In the genomic region with DNA sequence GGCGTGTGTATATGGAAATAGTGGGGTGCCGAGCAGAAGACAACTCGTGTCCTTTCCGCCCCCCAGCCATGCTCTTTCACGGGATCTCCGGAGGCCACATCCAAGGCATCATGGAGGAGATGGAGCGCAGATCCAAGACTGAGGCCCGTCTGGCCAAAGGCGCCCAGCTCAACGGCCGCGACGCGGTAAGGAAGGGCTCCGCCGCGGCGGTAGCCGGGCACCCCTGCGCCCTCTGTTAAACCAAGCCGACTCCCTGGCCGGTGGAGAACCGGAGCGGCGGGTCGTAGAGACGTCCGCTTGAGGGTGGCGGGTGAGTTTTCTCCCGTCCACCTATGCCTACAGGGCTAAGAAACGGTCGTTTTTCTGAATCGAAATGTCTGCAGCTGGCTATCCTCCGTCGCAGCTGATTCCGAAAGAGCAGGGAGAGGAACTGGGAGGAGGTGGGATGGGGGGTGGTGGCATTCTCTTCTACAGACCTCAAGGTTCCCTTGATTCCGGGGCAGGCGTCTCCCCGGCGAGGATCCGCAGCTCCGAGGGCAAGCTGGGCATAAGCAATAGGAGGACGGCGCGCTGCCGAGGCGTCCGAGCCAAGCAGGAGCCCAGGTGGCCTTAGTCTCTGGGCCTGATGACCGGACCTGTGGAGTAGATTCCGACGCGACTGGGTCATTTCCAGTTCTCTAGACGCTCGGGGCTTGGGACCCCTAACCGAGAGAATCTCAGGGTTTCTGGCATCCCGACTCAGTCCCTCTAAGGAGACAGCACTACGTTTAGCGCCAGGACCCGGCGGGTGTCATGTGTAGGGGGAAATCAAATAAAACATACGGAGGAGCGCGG, we compare ENCODE assay signal across 8 cellular contexts. TPM values are rescaled to one million over a fixed set of nuclear protein-coding genes. Genes with fewer than 3 reads are reported as not detected.
DNase-seq lines count a peak whose midpoint lies in the region; ATAC-seq and TF ChIP-seq lines count a peak whose summit lies in the region.

No MANE protein-coding gene starts in this region.

- DNase-seq in EL (peak; percentile 53), PC-9 (no peak), SW 1271 (lab: John Stamatoyannopoulos, UW) (no peak), Ammon's horn (ENCODE audit: low spot score) (no peak)

- peaks cover 14% of the 10 kb centered on the region for H3K4me1 ChIP-seq in PC-9 (replicated peaks; ENCODE audit: insufficient read depth)
- peaks cover 35% of the 10 kb centered on the region for H3K4me1 ChIP-seq in ectodermal cell (ENCODE audit: control insufficient read depth, insufficient read depth, low read length)

- H3K4me3 ChIP-seq in PC-9 = peak overlapping the region; percentile 78; the same call in 1 of the 2 replicates
- peak overlapping the region; percentile 8 for H3K4me3 ChIP-seq in ectodermal cell (ENCODE audit: insufficient read depth, low read depth, low read length)
- H3K4me3 ChIP-seq in neural cell (ENCODE audit: low read length) = peak overlapping the region; percentile 54

- no TSS peak for BruUV-seq in PC-9 (replicated peaks; lab: Mats Ljungman, UMichigan)

- H3K79me2 ChIP-seq in PC-9 (ENCODE audit: low read depth) (no peaks in the 10 kb centered on the region), neural cell (replicated peaks; ENCODE audit: insufficient read depth, low read length) (no peaks in the 10 kb centered on the region)

- H3K27me3 ChIP-seq in PC-9 (ENCODE audit: insufficient read depth, low read depth) = peaks cover 5% of the 10 kb centered on the region; the same call in 1 of the 2 replicates
- H3K27me3 ChIP-seq in ectodermal cell (ENCODE audit: control insufficient read depth, insufficient read depth, low read length, poor library complexity, severe bottlenecking) = peaks cover 100% of the 10 kb centered on the region
- H3K27me3 ChIP-seq in neural cell (ENCODE audit: insufficient read depth, low read depth, low read length) = peaks cover 97% of the 10 kb centered on the region

- H4K20me1 ChIP-seq in PC-9 (ENCODE audit: insufficient read depth) (no peaks in the 10 kb centered on the region), neural cell (ENCODE audit: insufficient read depth) (no peaks in the 10 kb centered on the region)

- no peak overlapping the region for H3K9ac ChIP-seq in neural cell (ENCODE audit: low read length)

- H3K36me3 ChIP-seq in PC-9 (ENCODE audit: low read depth) (no peaks in the 10 kb centered on the region), ectodermal cell (ENCODE audit: control insufficient read depth, insufficient read depth, low read length) (no peaks in the 10 kb centered on the region), neural cell (ENCODE audit: insufficient read depth, low read length) (no peaks in the 10 kb centered on the region)

- CTCF ChIA-PET in PC-9 (lab: Charles Lee) = interaction anchor here (0.6 kb wide), 1 partner anchor 401 kb away, joined by 5 read pairs; no protein-coding TSS in a partner anchor

- H3F3A ChIP-seq in PC-9 (ENCODE audit: insufficient read depth, low read depth) (no peaks in the 10 kb centered on the region), neural cell (ENCODE audit: insufficient read depth, low read length, poor library complexity, severe bottlenecking) (no peaks in the 10 kb centered on the region)

- TF ChIP-seq CTCF in PC-9 (conservative IDR thresholded peaks at IDR 0.05) (no peak), neural cell (IDR thresholded peaks at IDR 0.05; ENCODE audit: poor library complexity, severe bottlenecking) (no peak)

- H3K4me2 ChIP-seq in PC-9 (peak overlapping the region; percentile 99; the same call in 1 of the 2 replicates), neural cell (ENCODE audit: low read length) (no peak overlapping the region)

- H3K9me3 ChIP-seq in PC-9 (ENCODE audit: insufficient read depth, low read depth) (no peaks in the 10 kb centered on the region), ectodermal cell (ENCODE audit: control insufficient read depth, low read length) (no peaks in the 10 kb centered on the region), neural cell (ENCODE audit: low read length) (no peaks in the 10 kb centered on the region)

- intact Hi-C loops in PC-9 (cut with micrococcal nuclease; ENCODE audit: unreplicated experiment) = loop anchor here (5.0 to 10.0 kb wide), 2 partner anchors 226 to 357 kb away; no protein-coding TSS in a partner anchor

- POLR2A ChIA-PET in PC-9 (lab: Charles Lee; ENCODE audit: unreplicated experiment) = interaction anchor here (0.6 kb wide), 1 partner anchor 401 kb away, joined by 4 read pairs; no protein-coding TSS in a partner anchor

- no peak for TF ChIP-seq EP300 in neural cell (conservative IDR thresholded peaks at IDR 0.05; ENCODE audit: poor library complexity, severe bottlenecking)

- WGBS in ectodermal cell, 2 experiments = 1% methylated on average over 63 of the region's 63 CpGs

- TF ChIP-seq RAD21 in neural cell (conservative IDR thresholded peaks at IDR 0.05) = no peak

- H3K9me2 ChIP-seq in PC-9 (ENCODE audit: insufficient read depth) = no peaks in the 10 kb centered on the region
- no peaks in the 10 kb centered on the region for H3K9me2 ChIP-seq in neural cell (ENCODE audit: insufficient read depth, low read length)

- ATAC-seq in GM18517 (IDR thresholded peaks at IDR 0.05; ENCODE audit: unreplicated experiment) (no peak), HG03439 (IDR thresholded peaks at IDR 0.05; ENCODE audit: unreplicated experiment) (no peak)

- peak overlapping the region; percentile 94; the same call in 1 of the 2 replicates for H2AFZ ChIP-seq in PC-9
- H2AFZ ChIP-seq in neural cell (ENCODE audit: low read depth, low read length) = no peak overlapping the region

- H3K27ac ChIP-seq in PC-9 (no peak overlapping the region), ectodermal cell (ENCODE audit: insufficient read depth, low read depth, low read length, poor library complexity, severe bottlenecking) (no peak overlapping the region), neural cell (ENCODE audit: low read length) (no peak overlapping the region)

TF ChIP-seq in neural cell, 6 proteins besides CTCF, POLR2A, EP300 and RAD21:
- TF ChIP-seq MXI1 (conservative IDR thresholded peaks at IDR 0.05; ENCODE audit: poor library complexity, severe bottlenecking) (no peak), POLR2AphosphoS5 (IDR thresholded peaks at IDR 0.05) (peak; percentile 43), EZH2 (IDR thresholded peaks at IDR 0.05; ENCODE audit: borderline replicate concordance, insufficient read depth, low read length, poor library complexity, severe bottlenecking) (peak; percentile 100), TAF1 (IDR thresholded peaks at IDR 0.05; ENCODE audit: low read depth) (no peak), SMC3 (conservative IDR thresholded peaks at IDR 0.05; ENCODE audit: poor library complexity) (no peak)
- TF ChIP-seq, protein P1, sequence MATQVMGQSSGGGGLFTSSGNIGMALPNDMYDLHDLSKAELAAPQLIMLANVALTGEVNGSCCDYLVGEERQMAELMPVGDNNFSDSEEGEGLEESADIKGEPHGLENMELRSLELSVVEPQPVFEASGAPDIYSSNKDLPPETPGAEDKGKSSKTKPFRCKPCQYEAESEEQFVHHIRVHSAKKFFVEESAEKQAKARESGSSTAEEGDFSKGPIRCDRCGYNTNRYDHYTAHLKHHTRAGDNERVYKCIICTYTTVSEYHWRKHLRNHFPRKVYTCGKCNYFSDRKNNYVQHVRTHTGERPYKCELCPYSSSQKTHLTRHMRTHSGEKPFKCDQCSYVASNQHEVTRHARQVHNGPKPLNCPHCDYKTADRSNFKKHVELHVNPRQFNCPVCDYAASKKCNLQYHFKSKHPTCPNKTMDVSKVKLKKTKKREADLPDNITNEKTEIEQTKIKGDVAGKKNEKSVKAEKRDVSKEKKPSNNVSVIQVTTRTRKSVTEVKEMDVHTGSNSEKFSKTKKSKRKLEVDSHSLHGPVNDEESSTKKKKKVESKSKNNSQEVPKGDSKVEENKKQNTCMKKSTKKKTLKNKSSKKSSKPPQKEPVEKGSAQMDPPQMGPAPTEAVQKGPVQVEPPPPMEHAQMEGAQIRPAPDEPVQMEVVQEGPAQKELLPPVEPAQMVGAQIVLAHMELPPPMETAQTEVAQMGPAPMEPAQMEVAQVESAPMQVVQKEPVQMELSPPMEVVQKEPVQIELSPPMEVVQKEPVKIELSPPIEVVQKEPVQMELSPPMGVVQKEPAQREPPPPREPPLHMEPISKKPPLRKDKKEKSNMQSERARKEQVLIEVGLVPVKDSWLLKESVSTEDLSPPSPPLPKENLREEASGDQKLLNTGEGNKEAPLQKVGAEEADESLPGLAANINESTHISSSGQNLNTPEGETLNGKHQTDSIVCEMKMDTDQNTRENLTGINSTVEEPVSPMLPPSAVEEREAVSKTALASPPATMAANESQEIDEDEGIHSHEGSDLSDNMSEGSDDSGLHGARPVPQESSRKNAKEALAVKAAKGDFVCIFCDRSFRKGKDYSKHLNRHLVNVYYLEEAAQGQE (IDR thresholded peaks at IDR 0.05; ENCODE audit: borderline replicate concordance) = no peak

RNA-seq across cellular contexts. Expression of a gene that starts 0.9 kb away (rescaled TPM):
- 0.08 and 0.44 TPM in 2 replicates for total RNA-seq in PC-9 (2021)
- polyA plus RNA-seq in ectodermal cell (2013, experiment 1 of 4) = 0.09 TPM
- polyA plus RNA-seq in ectodermal cell (2013, experiment 2 of 4) = 0.07 TPM
- polyA plus RNA-seq in ectodermal cell (2013, experiment 3 of 4) = 0.32 TPM
- polyA plus RNA-seq in ectodermal cell (2013, experiment 4 of 4) = 0.24 TPM
- 0.37 and 1.3 TPM in 2 replicates for polyA plus RNA-seq in neural cell
- 0.69 and 2.2 TPM in 2 replicates for polyA minus RNA-seq in neural cell

RNA-seq across cellular contexts. Expression of a gene that starts 15.6 kb away (rescaled TPM):
- 6.0 and 9.5 TPM in 2 replicates for total RNA-seq in PC-9 (2021)
- 8.6 TPM for polyA plus RNA-seq in ectodermal cell (2013, experiment 1 of 4)
- 5.8 TPM for polyA plus RNA-seq in ectodermal cell (2013, experiment 2 of 4)
- polyA plus RNA-seq in ectodermal cell (2013, experiment 3 of 4) = 6.2 TPM
- polyA plus RNA-seq in ectodermal cell (2013, experiment 4 of 4) = 6.7 TPM
- polyA plus RNA-seq in neural cell = 1.1 and 2.6 TPM in 2 replicates
- polyA minus RNA-seq in neural cell = not detected in 2 replicates

Comparison
In these comparisons a context has a peak if more than half of its experiments do, and no peak if none do; other contexts are left out.
1. H3K4me3 ChIP-seq: peak in every context shown above with its lines; median percentile 78 in PC-9; 54 in neural cell; 8 in ectodermal cell.